In the genomic region with DNA sequence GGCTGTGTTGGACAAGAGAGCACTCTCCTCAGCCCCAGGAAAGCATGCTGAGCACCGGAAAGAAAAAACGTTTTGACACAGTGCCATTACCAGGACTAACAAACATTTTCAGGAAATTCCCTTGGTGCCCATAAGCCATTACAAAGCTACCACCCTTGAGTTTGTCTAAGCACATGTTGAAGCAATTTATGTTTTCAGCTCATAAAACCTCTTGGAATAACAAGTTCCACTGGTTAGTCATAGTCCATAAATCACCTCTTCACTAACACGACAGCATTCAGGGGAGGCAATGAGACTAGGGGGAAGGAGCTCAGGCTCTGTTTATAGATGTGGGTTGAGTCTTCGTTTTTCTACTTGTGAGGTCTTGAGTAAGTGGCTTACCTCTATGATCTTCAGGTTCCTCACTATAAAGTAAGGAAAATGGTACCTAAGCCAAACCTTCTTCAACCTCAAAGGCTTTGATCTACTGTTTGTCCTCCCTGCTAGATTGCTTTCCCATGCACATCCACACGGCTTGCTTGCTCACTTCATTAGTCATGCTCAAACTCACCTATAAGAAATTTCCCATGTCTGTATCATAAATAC, we compare ENCODE assay signal across 1 cellular context.
TF ChIP-seq lines count a peak whose summit lies in the region.

No MANE protein-coding gene starts in this region.

TF ChIP-seq in HEK293, 187 proteins besides CTCF, POLR2A, EP300 and RAD21 (continued from another document and continues in another):
- TF ChIP-seq, protein P1, sequence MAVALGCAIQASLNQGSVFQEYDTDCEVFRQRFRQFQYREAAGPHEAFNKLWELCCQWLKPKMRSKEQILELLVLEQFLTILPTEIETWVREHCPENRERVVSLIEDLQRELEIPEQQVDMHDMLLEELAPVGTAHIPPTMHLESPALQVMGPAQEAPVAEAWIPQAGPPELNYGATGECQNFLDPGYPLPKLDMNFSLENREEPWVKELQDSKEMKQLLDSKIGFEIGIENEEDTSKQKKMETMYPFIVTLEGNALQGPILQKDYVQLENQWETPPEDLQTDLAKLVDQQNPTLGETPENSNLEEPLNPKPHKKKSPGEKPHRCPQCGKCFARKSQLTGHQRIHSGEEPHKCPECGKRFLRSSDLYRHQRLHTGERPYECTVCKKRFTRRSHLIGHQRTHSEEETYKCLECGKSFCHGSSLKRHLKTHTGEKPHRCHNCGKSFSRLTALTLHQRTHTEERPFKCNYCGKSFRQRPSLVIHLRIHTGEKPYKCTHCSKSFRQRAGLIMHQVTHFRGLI (tag by site-specific recombination; IDR thresholded peaks at IDR 0.05), result peak; percentile 81; the same call in 1 of the 2 replicates
- peak; percentile 78; the same call in 1 of the 2 replicates for TF ChIP-seq REPIN1 (tag by site-specific recombination; IDR thresholded peaks at IDR 0.05; ENCODE audit: low read depth)
- peak; percentile 82 for TF ChIP-seq ZNF341 (tag by site-specific recombination; IDR thresholded peaks at IDR 0.05; ENCODE audit: low read depth)
- peak; percentile 45; the same call in 1 of the 2 replicates for TF ChIP-seq ZNF335 (tag by site-specific recombination; conservative IDR thresholded peaks at IDR 0.05)
- TF ChIP-seq, protein P2, sequence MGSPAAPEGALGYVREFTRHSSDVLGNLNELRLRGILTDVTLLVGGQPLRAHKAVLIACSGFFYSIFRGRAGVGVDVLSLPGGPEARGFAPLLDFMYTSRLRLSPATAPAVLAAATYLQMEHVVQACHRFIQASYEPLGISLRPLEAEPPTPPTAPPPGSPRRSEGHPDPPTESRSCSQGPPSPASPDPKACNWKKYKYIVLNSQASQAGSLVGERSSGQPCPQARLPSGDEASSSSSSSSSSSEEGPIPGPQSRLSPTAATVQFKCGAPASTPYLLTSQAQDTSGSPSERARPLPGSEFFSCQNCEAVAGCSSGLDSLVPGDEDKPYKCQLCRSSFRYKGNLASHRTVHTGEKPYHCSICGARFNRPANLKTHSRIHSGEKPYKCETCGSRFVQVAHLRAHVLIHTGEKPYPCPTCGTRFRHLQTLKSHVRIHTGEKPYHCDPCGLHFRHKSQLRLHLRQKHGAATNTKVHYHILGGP (tag by site-specific recombination; IDR thresholded peaks at IDR 0.05), result peak; percentile 97
- TF ChIP-seq ZNF10 (tag by site-specific recombination; IDR thresholded peaks at IDR 0.05), result peak; percentile 93
- TF ChIP-seq ZNF549 (tag by site-specific recombination; IDR thresholded peaks at IDR 0.05), result no peak
- TF ChIP-seq, protein P3, sequence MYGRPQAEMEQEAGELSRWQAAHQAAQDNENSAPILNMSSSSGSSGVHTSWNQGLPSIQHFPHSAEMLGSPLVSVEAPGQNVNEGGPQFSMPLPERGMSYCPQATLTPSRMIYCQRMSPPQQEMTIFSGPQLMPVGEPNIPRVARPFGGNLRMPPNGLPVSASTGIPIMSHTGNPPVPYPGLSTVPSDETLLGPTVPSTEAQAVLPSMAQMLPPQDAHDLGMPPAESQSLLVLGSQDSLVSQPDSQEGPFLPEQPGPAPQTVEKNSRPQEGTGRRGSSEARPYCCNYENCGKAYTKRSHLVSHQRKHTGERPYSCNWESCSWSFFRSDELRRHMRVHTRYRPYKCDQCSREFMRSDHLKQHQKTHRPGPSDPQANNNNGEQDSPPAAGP (tag by site-specific recombination; IDR thresholded peaks at IDR 0.05), result peak; percentile 99
- TF ChIP-seq, protein P4, sequence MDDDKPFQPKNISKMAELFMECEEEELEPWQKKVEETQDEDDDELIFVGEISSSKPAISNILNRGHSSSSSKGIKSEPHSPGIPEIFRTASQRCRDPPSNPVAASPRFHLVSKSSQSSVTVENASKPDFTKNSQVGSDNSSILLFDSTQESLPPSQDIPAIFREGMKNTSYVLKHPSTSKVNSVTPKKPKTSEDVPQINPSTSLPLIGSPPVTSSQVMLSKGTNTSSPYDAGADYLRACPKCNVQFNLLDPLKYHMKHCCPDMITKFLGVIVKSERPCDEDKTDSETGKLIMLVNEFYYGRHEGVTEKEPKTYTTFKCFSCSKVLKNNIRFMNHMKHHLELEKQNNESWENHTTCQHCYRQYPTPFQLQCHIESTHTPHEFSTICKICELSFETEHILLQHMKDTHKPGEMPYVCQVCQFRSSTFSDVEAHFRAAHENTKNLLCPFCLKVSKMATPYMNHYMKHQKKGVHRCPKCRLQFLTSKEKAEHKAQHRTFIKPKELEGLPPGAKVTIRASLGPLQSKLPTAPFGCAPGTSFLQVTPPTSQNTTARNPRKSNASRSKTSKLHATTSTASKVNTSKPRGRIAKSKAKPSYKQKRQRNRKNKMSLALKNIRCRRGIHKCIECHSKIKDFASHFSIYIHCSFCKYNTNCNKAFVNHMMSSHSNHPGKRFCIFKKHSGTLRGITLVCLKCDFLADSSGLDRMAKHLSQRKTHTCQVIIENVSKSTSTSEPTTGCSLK (tag by site-specific recombination; IDR thresholded peaks at IDR 0.05), result no peak
- TF ChIP-seq, protein P5, sequence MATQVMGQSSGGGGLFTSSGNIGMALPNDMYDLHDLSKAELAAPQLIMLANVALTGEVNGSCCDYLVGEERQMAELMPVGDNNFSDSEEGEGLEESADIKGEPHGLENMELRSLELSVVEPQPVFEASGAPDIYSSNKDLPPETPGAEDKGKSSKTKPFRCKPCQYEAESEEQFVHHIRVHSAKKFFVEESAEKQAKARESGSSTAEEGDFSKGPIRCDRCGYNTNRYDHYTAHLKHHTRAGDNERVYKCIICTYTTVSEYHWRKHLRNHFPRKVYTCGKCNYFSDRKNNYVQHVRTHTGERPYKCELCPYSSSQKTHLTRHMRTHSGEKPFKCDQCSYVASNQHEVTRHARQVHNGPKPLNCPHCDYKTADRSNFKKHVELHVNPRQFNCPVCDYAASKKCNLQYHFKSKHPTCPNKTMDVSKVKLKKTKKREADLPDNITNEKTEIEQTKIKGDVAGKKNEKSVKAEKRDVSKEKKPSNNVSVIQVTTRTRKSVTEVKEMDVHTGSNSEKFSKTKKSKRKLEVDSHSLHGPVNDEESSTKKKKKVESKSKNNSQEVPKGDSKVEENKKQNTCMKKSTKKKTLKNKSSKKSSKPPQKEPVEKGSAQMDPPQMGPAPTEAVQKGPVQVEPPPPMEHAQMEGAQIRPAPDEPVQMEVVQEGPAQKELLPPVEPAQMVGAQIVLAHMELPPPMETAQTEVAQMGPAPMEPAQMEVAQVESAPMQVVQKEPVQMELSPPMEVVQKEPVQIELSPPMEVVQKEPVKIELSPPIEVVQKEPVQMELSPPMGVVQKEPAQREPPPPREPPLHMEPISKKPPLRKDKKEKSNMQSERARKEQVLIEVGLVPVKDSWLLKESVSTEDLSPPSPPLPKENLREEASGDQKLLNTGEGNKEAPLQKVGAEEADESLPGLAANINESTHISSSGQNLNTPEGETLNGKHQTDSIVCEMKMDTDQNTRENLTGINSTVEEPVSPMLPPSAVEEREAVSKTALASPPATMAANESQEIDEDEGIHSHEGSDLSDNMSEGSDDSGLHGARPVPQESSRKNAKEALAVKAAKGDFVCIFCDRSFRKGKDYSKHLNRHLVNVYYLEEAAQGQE (tag by site-specific recombination; IDR thresholded peaks at IDR 0.05), result 0 out of 2 replicates have a peak, but pooled peaks have one; percentile 26
- TF ChIP-seq TCF7L2 (IDR thresholded peaks at IDR 0.05; ENCODE audit: borderline replicate concordance, low read depth, low read length), result peak; percentile 96
- TF ChIP-seq ZBTB7A (tag by site-specific recombination; IDR thresholded peaks at IDR 0.05; ENCODE audit: low read depth), result peak; percentile 28; the same call in 1 of the 2 replicates
- no peak; the same call in 1 of the 2 replicates for TF ChIP-seq ZNF202 (tag by site-specific recombination; IDR thresholded peaks at IDR 0.05; ENCODE audit: borderline replicate concordance)
- no peak for TF ChIP-seq ZNF658 (tag by site-specific recombination; IDR thresholded peaks at IDR 0.05)
- peak; percentile 100 for TF ChIP-seq SP7 (tag by site-specific recombination; IDR thresholded peaks at IDR 0.05)
- TF ChIP-seq, protein P6, sequence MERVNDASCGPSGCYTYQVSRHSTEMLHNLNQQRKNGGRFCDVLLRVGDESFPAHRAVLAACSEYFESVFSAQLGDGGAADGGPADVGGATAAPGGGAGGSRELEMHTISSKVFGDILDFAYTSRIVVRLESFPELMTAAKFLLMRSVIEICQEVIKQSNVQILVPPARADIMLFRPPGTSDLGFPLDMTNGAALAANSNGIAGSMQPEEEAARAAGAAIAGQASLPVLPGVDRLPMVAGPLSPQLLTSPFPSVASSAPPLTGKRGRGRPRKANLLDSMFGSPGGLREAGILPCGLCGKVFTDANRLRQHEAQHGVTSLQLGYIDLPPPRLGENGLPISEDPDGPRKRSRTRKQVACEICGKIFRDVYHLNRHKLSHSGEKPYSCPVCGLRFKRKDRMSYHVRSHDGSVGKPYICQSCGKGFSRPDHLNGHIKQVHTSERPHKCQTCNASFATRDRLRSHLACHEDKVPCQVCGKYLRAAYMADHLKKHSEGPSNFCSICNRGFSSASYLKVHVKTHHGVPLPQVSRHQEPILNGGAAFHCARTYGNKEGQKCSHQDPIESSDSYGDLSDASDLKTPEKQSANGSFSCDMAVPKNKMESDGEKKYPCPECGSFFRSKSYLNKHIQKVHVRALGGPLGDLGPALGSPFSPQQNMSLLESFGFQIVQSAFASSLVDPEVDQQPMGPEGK (tag by site-specific recombination; IDR thresholded peaks at IDR 0.05), result peak; percentile 94
- peak; percentile 99 for TF ChIP-seq ZNF561 (tag by site-specific recombination; IDR thresholded peaks at IDR 0.05; ENCODE audit: borderline replicate concordance)
- peak; percentile 96 for TF ChIP-seq ZSCAN16 (tag by site-specific recombination; IDR thresholded peaks at IDR 0.05)
- TF ChIP-seq ZNF23 (tag by site-specific recombination; IDR thresholded peaks at IDR 0.05; ENCODE audit: borderline replicate concordance), result no peak
- peak; percentile 97 for TF ChIP-seq IKZF3 (tag by site-specific recombination; IDR thresholded peaks at IDR 0.05)
- TF ChIP-seq ZNF501 (tag by site-specific recombination; IDR thresholded peaks at IDR 0.05), result peak; percentile 99
- TF ChIP-seq ZIC2 (tag by site-specific recombination; IDR thresholded peaks at IDR 0.05), result peak; percentile 99
- no peak for TF ChIP-seq ZNF521 (tag by site-specific recombination; IDR thresholded peaks at IDR 0.05)
- no peak for TF ChIP-seq ZNF211 (tag by site-specific recombination; IDR thresholded peaks at IDR 0.05; ENCODE audit: low read depth)
- TF ChIP-seq, protein P7, sequence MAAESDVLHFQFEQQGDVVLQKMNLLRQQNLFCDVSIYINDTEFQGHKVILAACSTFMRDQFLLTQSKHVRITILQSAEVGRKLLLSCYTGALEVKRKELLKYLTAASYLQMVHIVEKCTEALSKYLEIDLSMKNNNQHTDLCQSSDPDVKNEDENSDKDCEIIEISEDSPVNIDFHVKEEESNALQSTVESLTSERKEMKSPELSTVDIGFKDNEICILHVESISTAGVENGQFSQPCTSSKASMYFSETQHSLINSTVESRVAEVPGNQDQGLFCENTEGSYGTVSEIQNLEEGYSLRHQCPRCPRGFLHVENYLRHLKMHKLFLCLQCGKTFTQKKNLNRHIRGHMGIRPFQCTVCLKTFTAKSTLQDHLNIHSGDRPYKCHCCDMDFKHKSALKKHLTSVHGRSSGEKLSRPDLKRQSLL (tag by site-specific recombination; IDR thresholded peaks at IDR 0.05), result peak; percentile 67
- TF ChIP-seq ZNF830 (tag by site-specific recombination; IDR thresholded peaks at IDR 0.05; ENCODE audit: low read depth), result no peak
- TF ChIP-seq ZNF843 (tag by site-specific recombination; IDR thresholded peaks at IDR 0.05), result peak; percentile 100
- TF ChIP-seq HOXD13 (CRISPR knock-in tag; IDR thresholded peaks at IDR 0.05; ENCODE audit: borderline replicate concordance), result peak; percentile 99
- TF ChIP-seq ZNF140 (tag by site-specific recombination; IDR thresholded peaks at IDR 0.05), result no peak
- peak; percentile 99 for TF ChIP-seq ZNF324 (tag by site-specific recombination; IDR thresholded peaks at IDR 0.05)
- TF ChIP-seq ZNF184 (tag by site-specific recombination; IDR thresholded peaks at IDR 0.05), result peak; percentile 84
- TF ChIP-seq ZNF24 (tag by site-specific recombination; IDR thresholded peaks at IDR 0.05), result peak; percentile 99
- TF ChIP-seq, protein P8, sequence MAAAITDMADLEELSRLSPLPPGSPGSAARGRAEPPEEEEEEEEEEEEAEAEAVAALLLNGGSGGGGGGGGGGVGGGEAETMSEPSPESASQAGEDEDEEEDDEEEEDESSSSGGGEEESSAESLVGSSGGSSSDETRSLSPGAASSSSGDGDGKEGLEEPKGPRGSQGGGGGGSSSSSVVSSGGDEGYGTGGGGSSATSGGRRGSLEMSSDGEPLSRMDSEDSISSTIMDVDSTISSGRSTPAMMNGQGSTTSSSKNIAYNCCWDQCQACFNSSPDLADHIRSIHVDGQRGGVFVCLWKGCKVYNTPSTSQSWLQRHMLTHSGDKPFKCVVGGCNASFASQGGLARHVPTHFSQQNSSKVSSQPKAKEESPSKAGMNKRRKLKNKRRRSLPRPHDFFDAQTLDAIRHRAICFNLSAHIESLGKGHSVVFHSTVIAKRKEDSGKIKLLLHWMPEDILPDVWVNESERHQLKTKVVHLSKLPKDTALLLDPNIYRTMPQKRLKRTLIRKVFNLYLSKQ (tag by site-specific recombination; IDR thresholded peaks at IDR 0.05; ENCODE audit: borderline replicate concordance), result 0 out of 2 replicates have a peak, but pooled peaks have one; percentile 32
- TF ChIP-seq, protein P9, sequence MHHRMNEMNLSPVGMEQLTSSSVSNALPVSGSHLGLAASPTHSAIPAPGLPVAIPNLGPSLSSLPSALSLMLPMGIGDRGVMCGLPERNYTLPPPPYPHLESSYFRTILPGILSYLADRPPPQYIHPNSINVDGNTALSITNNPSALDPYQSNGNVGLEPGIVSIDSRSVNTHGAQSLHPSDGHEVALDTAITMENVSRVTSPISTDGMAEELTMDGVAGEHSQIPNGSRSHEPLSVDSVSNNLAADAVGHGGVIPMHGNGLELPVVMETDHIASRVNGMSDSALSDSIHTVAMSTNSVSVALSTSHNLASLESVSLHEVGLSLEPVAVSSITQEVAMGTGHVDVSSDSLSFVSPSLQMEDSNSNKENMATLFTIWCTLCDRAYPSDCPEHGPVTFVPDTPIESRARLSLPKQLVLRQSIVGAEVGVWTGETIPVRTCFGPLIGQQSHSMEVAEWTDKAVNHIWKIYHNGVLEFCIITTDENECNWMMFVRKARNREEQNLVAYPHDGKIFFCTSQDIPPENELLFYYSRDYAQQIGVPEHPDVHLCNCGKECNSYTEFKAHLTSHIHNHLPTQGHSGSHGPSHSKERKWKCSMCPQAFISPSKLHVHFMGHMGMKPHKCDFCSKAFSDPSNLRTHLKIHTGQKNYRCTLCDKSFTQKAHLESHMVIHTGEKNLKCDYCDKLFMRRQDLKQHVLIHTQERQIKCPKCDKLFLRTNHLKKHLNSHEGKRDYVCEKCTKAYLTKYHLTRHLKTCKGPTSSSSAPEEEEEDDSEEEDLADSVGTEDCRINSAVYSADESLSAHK (tag by site-specific recombination; IDR thresholded peaks at IDR 0.05), result peak; percentile 98
- no peak for TF ChIP-seq ZNF114 (tag by site-specific recombination; IDR thresholded peaks at IDR 0.05)
